In the genomic region with DNA sequence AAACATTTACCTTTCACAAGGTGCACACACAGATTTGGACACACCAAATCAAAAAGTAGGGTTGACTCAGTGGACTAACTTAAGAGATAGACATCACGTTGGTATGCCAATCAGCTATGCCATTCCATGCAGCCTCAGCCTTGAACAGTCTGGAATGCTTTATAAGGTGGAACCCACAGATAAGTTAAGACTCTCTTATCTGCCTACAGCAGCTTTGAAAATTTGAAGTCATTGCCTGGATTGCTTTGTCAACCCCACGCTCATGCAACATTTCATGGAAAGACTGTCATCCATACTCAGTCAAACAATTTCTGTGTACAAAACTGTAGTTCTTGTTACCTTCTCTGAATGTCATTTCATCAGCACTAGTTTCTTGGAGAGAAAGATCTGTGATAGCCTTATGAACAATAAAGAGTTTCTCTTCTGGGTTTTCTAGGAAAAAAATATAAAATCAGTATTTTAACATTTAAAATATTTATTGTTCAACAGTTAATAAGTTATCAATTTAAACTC, we compare ENCODE assay signal across 1 cellular context.
A peak's percentile ranks its signal among the peaks of the same experiment; 100 is the strongest.
TF ChIP-seq lines count a peak whose summit lies in the region.

No MANE protein-coding gene starts in this region.

TF ChIP-seq in K562, 482 proteins besides CTCF, POLR2A, EP300 and RAD21 (continued from another document and continues in another):
- no peak for TF ChIP-seq GTF2F1 (IDR thresholded peaks at IDR 0.05; ENCODE audit: low read depth, low read length)
- no peak for TF ChIP-seq ZNF143 (CRISPR knock-in tag; IDR thresholded peaks at IDR 0.05)
- TF ChIP-seq HIVEP1 (CRISPR knock-in tag; IDR thresholded peaks at IDR 0.05) = peak; percentile 78; the same call in 1 of the 2 replicates
- TF ChIP-seq TAF7 (tag; IDR thresholded peaks at IDR 0.05) = no peak
- TF ChIP-seq, protein P1, sequence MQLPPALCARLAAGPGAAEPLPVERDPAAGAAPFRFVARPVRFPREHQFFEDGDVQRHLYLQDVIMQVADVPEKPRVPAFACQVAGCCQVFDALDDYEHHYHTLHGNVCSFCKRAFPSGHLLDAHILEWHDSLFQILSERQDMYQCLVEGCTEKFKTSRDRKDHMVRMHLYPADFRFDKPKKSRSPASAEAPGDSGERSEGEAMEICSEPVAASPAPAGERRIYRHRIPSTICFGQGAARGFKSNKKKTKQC (CRISPR knock-in tag; IDR thresholded peaks at IDR 0.05) = no peak
- TF ChIP-seq, protein P2, sequence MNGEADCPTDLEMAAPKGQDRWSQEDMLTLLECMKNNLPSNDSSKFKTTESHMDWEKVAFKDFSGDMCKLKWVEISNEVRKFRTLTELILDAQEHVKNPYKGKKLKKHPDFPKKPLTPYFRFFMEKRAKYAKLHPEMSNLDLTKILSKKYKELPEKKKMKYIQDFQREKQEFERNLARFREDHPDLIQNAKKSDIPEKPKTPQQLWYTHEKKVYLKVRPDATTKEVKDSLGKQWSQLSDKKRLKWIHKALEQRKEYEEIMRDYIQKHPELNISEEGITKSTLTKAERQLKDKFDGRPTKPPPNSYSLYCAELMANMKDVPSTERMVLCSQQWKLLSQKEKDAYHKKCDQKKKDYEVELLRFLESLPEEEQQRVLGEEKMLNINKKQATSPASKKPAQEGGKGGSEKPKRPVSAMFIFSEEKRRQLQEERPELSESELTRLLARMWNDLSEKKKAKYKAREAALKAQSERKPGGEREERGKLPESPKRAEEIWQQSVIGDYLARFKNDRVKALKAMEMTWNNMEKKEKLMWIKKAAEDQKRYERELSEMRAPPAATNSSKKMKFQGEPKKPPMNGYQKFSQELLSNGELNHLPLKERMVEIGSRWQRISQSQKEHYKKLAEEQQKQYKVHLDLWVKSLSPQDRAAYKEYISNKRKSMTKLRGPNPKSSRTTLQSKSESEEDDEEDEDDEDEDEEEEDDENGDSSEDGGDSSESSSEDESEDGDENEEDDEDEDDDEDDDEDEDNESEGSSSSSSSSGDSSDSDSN (IDR thresholded peaks at IDR 0.05; ENCODE audit: borderline replicate concordance in 1 of 2, low read depth in 2 of 2, low read length in 2 of 2) = no peak
- TF ChIP-seq MYNN (IDR thresholded peaks at IDR 0.05) = peak; percentile 91
- TF ChIP-seq MYNN (CRISPR knock-in tag; IDR thresholded peaks at IDR 0.05) = no peak
- TF ChIP-seq U2AF2 (optimal IDR thresholded peaks at IDR 0.05; ENCODE audit: low read depth, low read length) = no peak
- no peak for TF ChIP-seq FIP1L1 (IDR thresholded peaks at IDR 0.05; ENCODE audit: low read depth, low read length, poor library complexity, severe bottlenecking)
- TF ChIP-seq, protein P3, sequence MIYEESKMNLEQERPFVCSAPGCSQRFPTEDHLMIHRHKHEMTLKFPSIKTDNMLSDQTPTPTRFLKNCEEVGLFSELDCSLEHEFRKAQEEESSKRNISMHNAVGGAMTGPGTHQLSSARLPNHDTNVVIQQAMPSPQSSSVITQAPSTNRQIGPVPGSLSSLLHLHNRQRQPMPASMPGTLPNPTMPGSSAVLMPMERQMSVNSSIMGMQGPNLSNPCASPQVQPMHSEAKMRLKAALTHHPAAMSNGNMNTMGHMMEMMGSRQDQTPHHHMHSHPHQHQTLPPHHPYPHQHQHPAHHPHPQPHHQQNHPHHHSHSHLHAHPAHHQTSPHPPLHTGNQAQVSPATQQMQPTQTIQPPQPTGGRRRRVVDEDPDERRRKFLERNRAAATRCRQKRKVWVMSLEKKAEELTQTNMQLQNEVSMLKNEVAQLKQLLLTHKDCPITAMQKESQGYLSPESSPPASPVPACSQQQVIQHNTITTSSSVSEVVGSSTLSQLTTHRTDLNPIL (CRISPR knock-in tag; IDR thresholded peaks at IDR 0.05) = no peak
- TF ChIP-seq XRCC3 (IDR thresholded peaks at IDR 0.05) = no peak
- TF ChIP-seq ZNF140 (CRISPR knock-in tag; IDR thresholded peaks at IDR 0.05) = no peak
- peak; percentile 64; the same call in 1 of the 2 replicates for TF ChIP-seq MAFK (IDR thresholded peaks at IDR 0.05; ENCODE audit: low read length)
- TF ChIP-seq U2AF1 (optimal IDR thresholded peaks at IDR 0.05; ENCODE audit: low read depth, low read length) = no peak
- TF ChIP-seq SMC3 (conservative IDR thresholded peaks at IDR 0.05; ENCODE audit: insufficient read depth, low read depth, low read length) = no peak
- no peak for TF ChIP-seq CBX5 (IDR thresholded peaks at IDR 0.05; ENCODE audit: borderline replicate concordance, low read depth)
- no peak for TF ChIP-seq POLR2B (IDR thresholded peaks at IDR 0.05; ENCODE audit: low read depth, partially characterized antibody)
- TF ChIP-seq, protein P4, sequence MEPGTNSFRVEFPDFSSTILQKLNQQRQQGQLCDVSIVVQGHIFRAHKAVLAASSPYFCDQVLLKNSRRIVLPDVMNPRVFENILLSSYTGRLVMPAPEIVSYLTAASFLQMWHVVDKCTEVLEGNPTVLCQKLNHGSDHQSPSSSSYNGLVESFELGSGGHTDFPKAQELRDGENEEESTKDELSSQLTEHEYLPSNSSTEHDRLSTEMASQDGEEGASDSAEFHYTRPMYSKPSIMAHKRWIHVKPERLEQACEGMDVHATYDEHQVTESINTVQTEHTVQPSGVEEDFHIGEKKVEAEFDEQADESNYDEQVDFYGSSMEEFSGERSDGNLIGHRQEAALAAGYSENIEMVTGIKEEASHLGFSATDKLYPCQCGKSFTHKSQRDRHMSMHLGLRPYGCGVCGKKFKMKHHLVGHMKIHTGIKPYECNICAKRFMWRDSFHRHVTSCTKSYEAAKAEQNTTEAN (CRISPR knock-in tag; IDR thresholded peaks at IDR 0.05) = no peak
- peak; percentile 82 for TF ChIP-seq MEF2D (tag; conservative IDR thresholded peaks at IDR 0.05; ENCODE audit: low read depth)
- TF ChIP-seq, protein P5, sequence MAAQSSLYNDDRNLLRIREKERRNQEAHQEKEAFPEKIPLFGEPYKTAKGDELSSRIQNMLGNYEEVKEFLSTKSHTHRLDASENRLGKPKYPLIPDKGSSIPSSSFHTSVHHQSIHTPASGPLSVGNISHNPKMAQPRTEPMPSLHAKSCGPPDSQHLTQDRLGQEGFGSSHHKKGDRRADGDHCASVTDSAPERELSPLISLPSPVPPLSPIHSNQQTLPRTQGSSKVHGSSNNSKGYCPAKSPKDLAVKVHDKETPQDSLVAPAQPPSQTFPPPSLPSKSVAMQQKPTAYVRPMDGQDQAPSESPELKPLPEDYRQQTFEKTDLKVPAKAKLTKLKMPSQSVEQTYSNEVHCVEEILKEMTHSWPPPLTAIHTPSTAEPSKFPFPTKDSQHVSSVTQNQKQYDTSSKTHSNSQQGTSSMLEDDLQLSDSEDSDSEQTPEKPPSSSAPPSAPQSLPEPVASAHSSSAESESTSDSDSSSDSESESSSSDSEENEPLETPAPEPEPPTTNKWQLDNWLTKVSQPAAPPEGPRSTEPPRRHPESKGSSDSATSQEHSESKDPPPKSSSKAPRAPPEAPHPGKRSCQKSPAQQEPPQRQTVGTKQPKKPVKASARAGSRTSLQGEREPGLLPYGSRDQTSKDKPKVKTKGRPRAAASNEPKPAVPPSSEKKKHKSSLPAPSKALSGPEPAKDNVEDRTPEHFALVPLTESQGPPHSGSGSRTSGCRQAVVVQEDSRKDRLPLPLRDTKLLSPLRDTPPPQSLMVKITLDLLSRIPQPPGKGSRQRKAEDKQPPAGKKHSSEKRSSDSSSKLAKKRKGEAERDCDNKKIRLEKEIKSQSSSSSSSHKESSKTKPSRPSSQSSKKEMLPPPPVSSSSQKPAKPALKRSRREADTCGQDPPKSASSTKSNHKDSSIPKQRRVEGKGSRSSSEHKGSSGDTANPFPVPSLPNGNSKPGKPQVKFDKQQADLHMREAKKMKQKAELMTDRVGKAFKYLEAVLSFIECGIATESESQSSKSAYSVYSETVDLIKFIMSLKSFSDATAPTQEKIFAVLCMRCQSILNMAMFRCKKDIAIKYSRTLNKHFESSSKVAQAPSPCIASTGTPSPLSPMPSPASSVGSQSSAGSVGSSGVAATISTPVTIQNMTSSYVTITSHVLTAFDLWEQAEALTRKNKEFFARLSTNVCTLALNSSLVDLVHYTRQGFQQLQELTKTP (IDR thresholded peaks at IDR 0.05; ENCODE audit: low read depth in 1 of 2, partially characterized antibody in 2 of 2) = peak; percentile 72 to 95
- TF ChIP-seq TGIF2 (CRISPR knock-in tag; IDR thresholded peaks at IDR 0.05) = no peak
- TF ChIP-seq ZNF197 (CRISPR knock-in tag; IDR thresholded peaks at IDR 0.05; ENCODE audit: low read depth) = peak; percentile 96
- TF ChIP-seq PML (IDR thresholded peaks at IDR 0.05; ENCODE audit: low read length) = peak; percentile 99
- TF ChIP-seq, protein P6, sequence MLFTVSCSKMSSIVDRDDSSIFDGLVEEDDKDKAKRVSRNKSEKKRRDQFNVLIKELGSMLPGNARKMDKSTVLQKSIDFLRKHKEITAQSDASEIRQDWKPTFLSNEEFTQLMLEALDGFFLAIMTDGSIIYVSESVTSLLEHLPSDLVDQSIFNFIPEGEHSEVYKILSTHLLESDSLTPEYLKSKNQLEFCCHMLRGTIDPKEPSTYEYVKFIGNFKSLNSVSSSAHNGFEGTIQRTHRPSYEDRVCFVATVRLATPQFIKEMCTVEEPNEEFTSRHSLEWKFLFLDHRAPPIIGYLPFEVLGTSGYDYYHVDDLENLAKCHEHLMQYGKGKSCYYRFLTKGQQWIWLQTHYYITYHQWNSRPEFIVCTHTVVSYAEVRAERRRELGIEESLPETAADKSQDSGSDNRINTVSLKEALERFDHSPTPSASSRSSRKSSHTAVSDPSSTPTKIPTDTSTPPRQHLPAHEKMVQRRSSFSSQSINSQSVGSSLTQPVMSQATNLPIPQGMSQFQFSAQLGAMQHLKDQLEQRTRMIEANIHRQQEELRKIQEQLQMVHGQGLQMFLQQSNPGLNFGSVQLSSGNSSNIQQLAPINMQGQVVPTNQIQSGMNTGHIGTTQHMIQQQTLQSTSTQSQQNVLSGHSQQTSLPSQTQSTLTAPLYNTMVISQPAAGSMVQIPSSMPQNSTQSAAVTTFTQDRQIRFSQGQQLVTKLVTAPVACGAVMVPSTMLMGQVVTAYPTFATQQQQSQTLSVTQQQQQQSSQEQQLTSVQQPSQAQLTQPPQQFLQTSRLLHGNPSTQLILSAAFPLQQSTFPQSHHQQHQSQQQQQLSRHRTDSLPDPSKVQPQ (CRISPR knock-in tag; IDR thresholded peaks at IDR 0.05; ENCODE audit: borderline replicate concordance) = no peak
- peak; percentile 99 for TF ChIP-seq CTBP1 (IDR thresholded peaks at IDR 0.05; ENCODE audit: borderline replicate concordance)
- TF ChIP-seq ZNF75A (CRISPR knock-in tag; IDR thresholded peaks at IDR 0.05) = peak; percentile 78; the same call in 1 of the 2 replicates
- TF ChIP-seq, protein P7, sequence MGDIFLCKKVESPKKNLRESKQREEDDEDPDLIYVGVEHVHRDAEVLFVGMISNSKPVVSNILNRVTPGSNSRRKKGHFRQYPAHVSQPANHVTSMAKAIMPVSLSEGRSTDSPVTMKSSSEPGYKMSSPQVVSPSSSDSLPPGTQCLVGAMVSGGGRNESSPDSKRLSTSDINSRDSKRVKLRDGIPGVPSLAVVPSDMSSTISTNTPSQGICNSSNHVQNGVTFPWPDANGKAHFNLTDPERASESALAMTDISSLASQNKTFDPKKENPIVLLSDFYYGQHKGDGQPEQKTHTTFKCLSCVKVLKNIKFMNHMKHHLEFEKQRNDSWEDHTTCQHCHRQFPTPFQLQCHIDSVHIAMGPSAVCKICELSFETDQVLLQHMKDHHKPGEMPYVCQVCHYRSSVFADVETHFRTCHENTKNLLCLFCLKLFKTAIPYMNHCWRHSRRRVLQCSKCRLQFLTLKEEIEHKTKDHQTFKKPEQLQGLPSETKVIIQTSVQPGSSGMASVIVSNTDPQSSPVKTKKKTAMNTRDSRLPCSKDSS (IDR thresholded peaks at IDR 0.05; ENCODE audit: low read depth, partially characterized antibody) = no peak
- TF ChIP-seq HDAC8 (tag; IDR thresholded peaks at IDR 0.05) = no peak
- TF ChIP-seq GABPB1 (CRISPR knock-in tag; IDR thresholded peaks at IDR 0.05) = 0 out of 2 replicates have a peak, but pooled peaks have one; percentile 30
- peak; percentile 22; the same call in 1 of the 2 replicates for TF ChIP-seq ZNF41 (CRISPR knock-in tag; conservative IDR thresholded peaks at IDR 0.05)
- no peak for TF ChIP-seq BDP1 (IDR thresholded peaks at IDR 0.05; ENCODE audit: insufficient read depth, insufficient read length)
- TF ChIP-seq, protein P8, sequence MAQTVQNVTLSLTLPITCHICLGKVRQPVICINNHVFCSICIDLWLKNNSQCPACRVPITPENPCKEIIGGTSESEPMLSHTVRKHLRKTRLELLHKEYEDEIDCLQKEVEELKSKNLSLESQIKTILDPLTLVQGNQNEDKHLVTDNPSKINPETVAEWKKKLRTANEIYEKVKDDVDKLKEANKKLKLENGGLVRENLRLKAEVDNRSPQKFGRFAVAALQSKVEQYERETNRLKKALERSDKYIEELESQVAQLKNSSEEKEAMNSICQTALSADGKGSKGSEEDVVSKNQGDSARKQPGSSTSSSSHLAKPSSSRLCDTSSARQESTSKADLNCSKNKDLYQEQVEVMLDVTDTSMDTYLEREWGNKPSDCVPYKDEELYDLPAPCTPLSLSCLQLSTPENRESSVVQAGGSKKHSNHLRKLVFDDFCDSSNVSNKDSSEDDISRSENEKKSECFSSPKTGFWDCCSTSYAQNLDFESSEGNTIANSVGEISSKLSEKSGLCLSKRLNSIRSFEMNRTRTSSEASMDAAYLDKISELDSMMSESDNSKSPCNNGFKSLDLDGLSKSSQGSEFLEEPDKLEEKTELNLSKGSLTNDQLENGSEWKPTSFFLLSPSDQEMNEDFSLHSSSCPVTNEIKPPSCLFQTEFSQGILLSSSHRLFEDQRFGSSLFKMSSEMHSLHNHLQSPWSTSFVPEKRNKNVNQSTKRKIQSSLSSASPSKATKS (CRISPR knock-in tag; IDR thresholded peaks at IDR 0.05) = no peak
- TF ChIP-seq ERF (CRISPR knock-in tag; IDR thresholded peaks at IDR 0.05) = 0 out of 2 replicates have a peak, but pooled peaks have one; percentile 49
- TF ChIP-seq, protein P9, sequence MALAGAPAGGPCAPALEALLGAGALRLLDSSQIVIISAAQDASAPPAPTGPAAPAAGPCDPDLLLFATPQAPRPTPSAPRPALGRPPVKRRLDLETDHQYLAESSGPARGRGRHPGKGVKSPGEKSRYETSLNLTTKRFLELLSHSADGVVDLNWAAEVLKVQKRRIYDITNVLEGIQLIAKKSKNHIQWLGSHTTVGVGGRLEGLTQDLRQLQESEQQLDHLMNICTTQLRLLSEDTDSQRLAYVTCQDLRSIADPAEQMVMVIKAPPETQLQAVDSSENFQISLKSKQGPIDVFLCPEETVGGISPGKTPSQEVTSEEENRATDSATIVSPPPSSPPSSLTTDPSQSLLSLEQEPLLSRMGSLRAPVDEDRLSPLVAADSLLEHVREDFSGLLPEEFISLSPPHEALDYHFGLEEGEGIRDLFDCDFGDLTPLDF (CRISPR knock-in tag; IDR thresholded peaks at IDR 0.05) = no peak
- TF ChIP-seq FOXA1 (IDR thresholded peaks at IDR 0.05; ENCODE audit: borderline replicate concordance) = no peak
- no peak for TF ChIP-seq ZNF445 (CRISPR knock-in tag; IDR thresholded peaks at IDR 0.05; ENCODE audit: low read depth)
- peak; percentile 50; the same call in 1 of the 2 replicates for TF ChIP-seq RB1 (IDR thresholded peaks at IDR 0.05; ENCODE audit: low read depth)
- no peak for TF ChIP-seq ZNF699 (CRISPR knock-in tag; IDR thresholded peaks at IDR 0.05; ENCODE audit: insufficient replicate concordance)
- peak; percentile 73 for TF ChIP-seq ETV1 (tag; conservative IDR thresholded peaks at IDR 0.05; ENCODE audit: low read depth)
- TF ChIP-seq ETV6 (IDR thresholded peaks at IDR 0.05; ENCODE audit: borderline replicate concordance in 1 of 2, low read depth in 2 of 2, low read length in 1 of 2) = peak in 1 of 2 experiments; percentile 80; a peak in 1 of 4 replicates
- TF ChIP-seq ETV6 (CRISPR knock-in tag; IDR thresholded peaks at IDR 0.05; ENCODE audit: borderline replicate concordance) = no peak
- no peak for TF ChIP-seq ZNF780A (CRISPR knock-in tag; IDR thresholded peaks at IDR 0.05)
